Comparison of ENCODE assay signal across 1 cellular context in genomic region chr17:58386708-58387107, GRCh38.
TF ChIP-seq lines count a peak whose summit lies in the region.

No MANE protein-coding gene starts in this region.

TF ChIP-seq in K562, 482 proteins besides CTCF, POLR2A, EP300 and RAD21:
- no peak for TF ChIP-seq PBX2 (CRISPR knock-in tag; IDR thresholded peaks at IDR 0.05; ENCODE audit: low read depth)
- no peak for TF ChIP-seq PBX2 (tag; conservative IDR thresholded peaks at IDR 0.05; ENCODE audit: low read depth)
- TF ChIP-seq ZNF121 (CRISPR knock-in tag; conservative IDR thresholded peaks at IDR 0.05): peak; percentile 55
- TF ChIP-seq THAP7 (CRISPR knock-in tag; IDR thresholded peaks at IDR 0.05): no peak
- peak; percentile 41 for TF ChIP-seq RBM25 (IDR thresholded peaks at IDR 0.05; ENCODE audit: low read depth, low read length, severe bottlenecking)
